ENCODE assay signal across 26 cellular contexts in the genomic region with DNA sequence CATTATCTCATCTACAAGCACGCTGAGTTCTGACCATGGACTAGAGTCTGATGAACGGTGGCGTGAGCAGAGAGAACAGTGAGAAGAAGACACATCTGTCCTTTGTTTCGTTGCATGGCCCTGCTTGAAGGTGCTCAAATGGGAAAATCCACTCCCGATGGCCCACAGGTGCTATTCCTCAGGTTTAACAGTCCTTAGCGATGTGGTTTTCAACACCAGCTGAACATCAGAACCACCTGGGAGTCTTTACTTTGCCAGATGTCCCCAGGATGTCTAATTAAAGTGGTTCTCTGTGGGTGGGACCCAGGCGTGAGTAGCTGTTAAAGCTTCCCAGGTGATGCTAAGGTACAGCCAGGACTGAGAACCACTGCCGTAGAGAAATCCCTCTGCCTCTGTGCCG. TPM values are rescaled to one million over a fixed set of nuclear protein-coding genes. Genes with fewer than 3 reads are reported as not detected.
DNase-seq lines count a peak whose midpoint lies in the region; ATAC-seq and TF ChIP-seq lines count a peak whose summit lies in the region.
"Had no signal": no experiment of that assay in that cellular context is flagged by ENCODE, and none has a peak within 500 bp of the region (broad histone marks: within the 10 kb centered on the region; RNA-seq: fewer than 3 reads in every experiment).

No MANE protein-coding gene starts in this region.

- peak overlapping the region; percentile 57 for H3K9ac ChIP-seq in DND-41 (ENCODE audit: low read depth, low read length)

- no peak overlapping the region for H3K4me3 Mint-ChIP-seq in activated CD8-positive, alpha-beta memory T cell treated with anti-CD3 and anti-CD28 coated beads, Interleukin-2, amount 10 ng/mL, durations not matched to agents 7 days and 5 days
- H3K4me3 Mint-ChIP-seq: B cell, CD14-positive monocyte, GM23338 had no signal

- H4K20me1 ChIP-seq in DND-41 (ENCODE audit: insufficient read depth, low read length), result no peaks in the 10 kb centered on the region

- DNase-seq in activated CD8-positive, alpha-beta memory T cell treated with anti-CD3 and anti-CD28 coated beads for 24 hours, result peak; percentile 46
- no peak for DNase-seq in activated CD8-positive, alpha-beta memory T cell treated with anti-CD3 and anti-CD28 coated beads, Interleukin-2, amount 10 ng/mL, durations not matched to agents 7 days and 5 days
- peak; percentile 66 for DNase-seq in DND-41
- peak; percentile 43 for DNase-seq in NCI-H345 treated with DMSO at 0.1 percent for 48 hours (lab: John Stamatoyannopoulos, UW; ENCODE audit: unreplicated experiment)
- DNase-seq in medulla oblongata (ENCODE audit: extremely low spot score), result peak; percentile 31
- DNase-seq in head of caudate nucleus, result no peak
- DNase-seq in SHP77 treated with DMSO at 0.1 percent for 48 hours (lab: John Stamatoyannopoulos, UW), result no peak
- no peak for DNase-seq in left ventricle myocardium superior
- DNase-seq: DMS79; HCEC 1CT; KBM-7; MM.1S; NCI-H1048; NCI-H1436 treated with DMSO at 0.1 percent for 48 hours; NCI-H2029 treated with DMSO at 0.1 percent for 48 hours; NCI-H2171 treated with DMSO at 0.1 percent for 48 hours; NCI-H446 treated with DMSO at 0.1 percent for 48 hours; NK-92 treated with Interleukin-12 subunit alpha and Interleukin-12 subunit beta, amount 100 ng/mL, for 24 hours had no signal

- peaks cover 99% of the 10 kb centered on the region for H3K4me1 ChIP-seq in DND-41 (ENCODE audit: insufficient read depth, low read length)
- H3K4me1 ChIP-seq: A549, SJSA1 had no signal

- intact Hi-C loops in head of caudate nucleus (cut with DNase I), result no loop called here
- intact Hi-C loops in left ventricle myocardium superior (cut with micrococcal nuclease), result no loop called here

- H3K36me3 ChIP-seq in DND-41 (ENCODE audit: insufficient read depth, low read length), result peaks cover 68% of the 10 kb centered on the region
- H3K36me3 ChIP-seq: SJSA1 had no signal

- no peaks in the 10 kb centered on the region for H3K27me3 ChIP-seq in DND-41 (ENCODE audit: insufficient read depth, low read length, poor library complexity)

- CTCF ChIA-PET in activated CD8-positive, alpha-beta memory T cell treated with anti-CD3 and anti-CD28 coated beads, Interleukin-2, amount 10 ng/mL, durations not matched to agents 7 days and 5 days (lab: Charles Lee), result interaction anchor here (3.3 to 6.5 kb wide), 2 partner anchors 11 to 21 kb away, joined by 23 to 58 read pairs; no protein-coding TSS in a partner anchor

- H3K79me2 ChIP-seq in DND-41 (ENCODE audit: insufficient read depth, low read length), result peaks cover 90% of the 10 kb centered on the region

- H3K4me1 Mint-ChIP-seq in activated CD8-positive, alpha-beta memory T cell treated with anti-CD3 and anti-CD28 coated beads, Interleukin-2, amount 10 ng/mL, durations not matched to agents 7 days and 5 days, result peaks cover 31% of the 10 kb centered on the region
- H3K4me1 Mint-ChIP-seq: B cell, CD14-positive monocyte, GM23338 had no signal

- H3K4me2 ChIP-seq in DND-41 (ENCODE audit: insufficient read depth, low read length), result peak overlapping the region; percentile 87
- H3K4me2 ChIP-seq: A549, GM23338 had no signal

- H3K27ac Mint-ChIP-seq in activated CD8-positive, alpha-beta memory T cell treated with anti-CD3 and anti-CD28 coated beads, Interleukin-2, amount 10 ng/mL, durations not matched to agents 7 days and 5 days, result no peak overlapping the region
- H3K27ac Mint-ChIP-seq: B cell, GM23338 had no signal

- peak overlapping the region in 1 of 2 experiments; percentile 40; a peak in 2 of 4 replicates for H3K4me3 ChIP-seq in DND-41 (ENCODE audit: low read depth in 1 of 2, low read length in 2 of 2)
- H3K4me3 ChIP-seq: A549, GM23338, SJSA1 had no signal

- no peak overlapping the region for H2AFZ ChIP-seq in DND-41 (ENCODE audit: low read depth, low read length)
- H2AFZ ChIP-seq: GM23338 had no signal

- no peaks in the 10 kb centered on the region for H3K9me3 Mint-ChIP-seq in activated CD8-positive, alpha-beta memory T cell treated with anti-CD3 and anti-CD28 coated beads, Interleukin-2, amount 10 ng/mL, durations not matched to agents 7 days and 5 days (ENCODE audit: low read depth)
- H3K9me3 Mint-ChIP-seq: GM23338 had no signal

- H3K9me3 ChIP-seq in DND-41 (ENCODE audit: insufficient read depth, low read length, severe bottlenecking), result no peaks in the 10 kb centered on the region
- H3K9me3 ChIP-seq: A549, SJSA1 had no signal

- no peak for TF ChIP-seq CTCF in DND-41 (IDR thresholded peaks at IDR 0.05; ENCODE audit: borderline replicate concordance, extremely low read depth, low read length, poor library complexity, severe bottlenecking)

- peaks cover 5% of the 10 kb centered on the region for H3K27me3 Mint-ChIP-seq in activated CD8-positive, alpha-beta memory T cell treated with anti-CD3 and anti-CD28 coated beads, Interleukin-2, amount 10 ng/mL, durations not matched to agents 7 days and 5 days

- H3K27ac ChIP-seq in DND-41 (ENCODE audit: low read length), result peak overlapping the region; percentile 97
- H3K27ac ChIP-seq: A549, HL-60, SJSA1 had no signal

- no peak for ATAC-seq in activated CD8-positive, alpha-beta memory T cell treated with anti-CD3 and anti-CD28 coated beads, Interleukin-2, amount 10 ng/mL, durations not matched to agents 7 days and 5 days
- ATAC-seq in DND-41 (ENCODE audit: insufficient read depth, low read depth) (peak; percentile 23), left ventricle myocardium superior (no peak)
- ATAC-seq: A549, GM23338, HepG2, Panc1 had no signal

- no peaks in the 10 kb centered on the region for H3K36me3 Mint-ChIP-seq in activated CD8-positive, alpha-beta memory T cell treated with anti-CD3 and anti-CD28 coated beads, Interleukin-2, amount 10 ng/mL, durations not matched to agents 7 days and 5 days
- H3K36me3 Mint-ChIP-seq: CD14-positive monocyte had no signal

RNA-seq across cellular contexts. Expression of gene ADAMTS17, which starts 13.0 kb away (rescaled TPM):
- total RNA-seq in activated CD8-positive, alpha-beta memory T cell treated with anti-CD3 and anti-CD28 coated beads, Interleukin-2, amount 10 ng/mL, durations not matched to agents 7 days and 5 days, result 1 to 10 TPM; 1.6 to 1.9 TPM
- 2.9 TPM for total RNA-seq in left ventricle myocardium superior

Comparison
In these comparisons a context has a peak if more than half of its experiments do, and no peak if none do; other contexts are left out.
1. DNase-seq: peak in activated CD8-positive, alpha-beta memory T cell treated with anti-CD3 and anti-CD28 coated beads for 24 hours (single experiment), DND-41 (single experiment), NCI-H345 treated with DMSO at 0.1 percent for 48 hours (single experiment) and medulla oblongata (single experiment); none in activated CD8-positive, alpha-beta memory T cell treated with anti-CD3 and anti-CD28 coated beads, Interleukin-2, amount 10 ng/mL, durations not matched to agents 7 days and 5 days (single experiment), head of caudate nucleus (0 of 42), SHP77 treated with DMSO at 0.1 percent for 48 hours (single experiment) and left ventricle myocardium superior (single experiment).